26 cellular contexts compared by ENCODE assay signal in the genomic region with DNA sequence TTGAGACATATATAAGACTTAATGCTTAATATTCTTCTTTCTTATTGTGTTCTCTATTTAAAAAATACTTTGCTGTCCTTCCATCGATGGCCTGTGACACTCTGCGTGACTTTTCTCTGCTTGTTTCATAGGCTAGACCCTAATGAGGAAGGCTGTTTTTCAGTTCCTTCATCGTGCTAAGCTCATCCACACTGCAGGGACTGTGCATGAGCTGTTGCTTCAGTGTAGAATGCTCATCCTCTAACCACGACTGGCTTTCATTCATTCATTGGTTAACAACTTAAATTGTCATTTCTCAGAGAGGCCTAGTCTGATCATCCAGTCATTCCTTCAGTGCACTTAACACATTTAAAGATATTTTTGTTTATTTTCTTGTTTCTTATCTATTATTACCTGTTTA.
"Had no signal": no experiment of that assay in that cellular context is flagged by ENCODE, and none has a peak within 500 bp of the region (broad histone marks: within the 10 kb centered on the region; RNA-seq: fewer than 3 reads in every experiment).

No MANE protein-coding gene starts in this region.

- H3K27ac ChIP-seq: left ventricle myocardium inferior, ovary, right atrium auricular region, right lobe of liver, stomach, testis, thyroid gland, transverse colon, upper lobe of left lung had no signal

- H3K27me3 Mint-ChIP-seq: memory B cell; naive thymus-derived CD4-positive, alpha-beta T cell; natural killer cell treated with Interleukin-12 subunit alpha and Interleukin-12 subunit beta and Interleukin-15 and Interleukin-18, amount 100 ng/mL, for 72 hours; progenitor cell of endocrine pancreas; stimulated activated naive B cell treated with anti-CD40 and anti-IgM and Interleukin-4, amounts not matched to agents 10 μg/mL and 1 μg/mL and 100 μg/mL, for 72 hours had no signal

- H3K4me1 ChIP-seq: right lobe of liver, stomach, testis had no signal

- DNase-seq: hypothalamus; immature natural killer cell; kidney; left ventricle myocardium inferior; midbrain; mucosa of descending colon; naive thymus-derived CD4-positive, alpha-beta T cell; ovary; right lobe of liver; stimulated activated CD4-positive, alpha-beta T cell treated with anti-CD3 and anti-CD28 coated beads, Interleukin-1b, Interleukin-23, amount 100 ng/mL, for 48 hours; stimulated activated CD4-positive, alpha-beta T cell treated with anti-CD3 and anti-CD28 coated beads, Interleukin-2, amount 100 ng/mL, for 48 hours; stimulated activated CD4-positive, alpha-beta T cell treated with anti-CD3 and anti-CD28 coated beads, Interleukin-4, amount 100 ng/mL, for 4 hours; stimulated activated CD8-positive, alpha-beta memory T cell treated with anti-CD3 and anti-CD28 coated beads, Interleukin-4, amount 100 ng/mL, for 48 hours; stimulated activated naive B cell treated with anti-CD40 and anti-IgM and Interleukin-4, amounts not matched to agents 10 μg/mL and 1 μg/mL and 100 μg/mL, for 72 hours; stimulated activated naive CD8-positive, alpha-beta T cell treated with anti-CD3 and anti-CD28 coated beads, Interleukin-15, Interleukin-2, amounts not matched to agents 100 U/mL and 50 U/mL, for 24 hours; stomach; testis; thyroid gland; transverse colon; upper lobe of left lung had no signal

- FAIRE-seq: islet of Langerhans, kidney had no signal

- H3K27ac Mint-ChIP-seq: immature natural killer cell; memory B cell; naive thymus-derived CD4-positive, alpha-beta T cell; natural killer cell treated with Interleukin-12 subunit alpha and Interleukin-12 subunit beta and Interleukin-15 and Interleukin-18, amount 100 ng/mL, for 72 hours; progenitor cell of endocrine pancreas; stimulated activated naive B cell treated with anti-CD40 and anti-IgM and Interleukin-4, amounts not matched to agents 10 μg/mL and 1 μg/mL and 100 μg/mL, for 72 hours had no signal

- H3K9me3 ChIP-seq: mucosa of descending colon, ovary, right lobe of liver, stomach, testis, thyroid gland, transverse colon, upper lobe of left lung had no signal

- H3K27me3 ChIP-seq: ovary, right atrium auricular region, right lobe of liver, stomach, testis, thyroid gland, transverse colon, upper lobe of left lung had no signal

- H3K36me3 ChIP-seq: left ventricle myocardium inferior, ovary, right atrium auricular region, right lobe of liver, stomach, thyroid gland, transverse colon, upper lobe of left lung had no signal

- H3K4me3 ChIP-seq: left ventricle myocardium inferior, mucosa of descending colon, ovary, right atrium auricular region, right lobe of liver, smooth muscle cell, stomach, testis, thyroid gland, transverse colon, upper lobe of left lung had no signal

- H3K4me1 Mint-ChIP-seq: immature natural killer cell; memory B cell; naive thymus-derived CD4-positive, alpha-beta T cell; stimulated activated naive B cell treated with anti-CD40 and anti-IgM and Interleukin-4, amounts not matched to agents 10 μg/mL and 1 μg/mL and 100 μg/mL, for 72 hours had no signal

- ATAC-seq: mucosa of descending colon; naive thymus-derived CD4-positive, alpha-beta T cell; natural killer cell treated with Interleukin-12 subunit alpha and Interleukin-12 subunit beta and Interleukin-15 and Interleukin-18, amount 100 ng/mL, for 72 hours; right lobe of liver; stimulated activated naive B cell treated with anti-CD40 and anti-IgM and Interleukin-4, amounts not matched to agents 10 μg/mL and 1 μg/mL and 100 μg/mL, for 72 hours; stimulated activated naive CD8-positive, alpha-beta T cell treated with anti-CD3 and anti-CD28 coated beads, Interleukin-15, Interleukin-2, amounts not matched to agents 100 U/mL and 50 U/mL, for 24 hours had no signal

- H3K4me2 ChIP-seq: smooth muscle cell had no signal

- H3K4me3 Mint-ChIP-seq: immature natural killer cell; memory B cell; naive thymus-derived CD4-positive, alpha-beta T cell; natural killer cell treated with Interleukin-12 subunit alpha and Interleukin-12 subunit beta and Interleukin-15 and Interleukin-18, amount 100 ng/mL, for 72 hours; stimulated activated naive B cell treated with anti-CD40 and anti-IgM and Interleukin-4, amounts not matched to agents 10 μg/mL and 1 μg/mL and 100 μg/mL, for 72 hours had no signal

- H3K36me3 Mint-ChIP-seq: immature natural killer cell; memory B cell; naive thymus-derived CD4-positive, alpha-beta T cell; stimulated activated naive B cell treated with anti-CD40 and anti-IgM and Interleukin-4, amounts not matched to agents 10 μg/mL and 1 μg/mL and 100 μg/mL, for 72 hours had no signal
